Comparison of ENCODE assay signal across 30 cellular contexts in genomic region chr6:109626311-109626710, GRCh38.
"Had no signal": no experiment of that assay in that cellular context is flagged by ENCODE, and none has a peak within 500 bp of the region (broad histone marks: within the 10 kb centered on the region; RNA-seq: fewer than 3 reads in every experiment).

No MANE protein-coding gene starts in this region.

- H3K4me1 ChIP-seq: esophagus squamous epithelium had no signal

- ATAC-seq: activated naive CD4-positive, alpha-beta T cell treated with anti-CD3 and anti-CD28 coated beads, Interleukin-2, amount 50 U/mL, for 72 hours; activated T-cell treated with anti-CD3 and anti-CD28 coated beads, Interleukin-2, amount 50 U/mL, for 72 hours; effector memory CD8-positive, alpha-beta T cell had no signal

- H3K27ac ChIP-seq: epithelial cell of prostate, esophagus squamous epithelium had no signal

- H3K27me3 ChIP-seq: esophagus squamous epithelium had no signal

- H3K4me3 Mint-ChIP-seq: activated CD4-positive, alpha-beta memory T cell treated with anti-CD3 and anti-CD28 coated beads, Interleukin-2, amount 10 ng/mL, durations not matched to agents 7 days and 5 days; activated CD4-positive, alpha-beta T cell treated with anti-CD3 and anti-CD28 coated beads, Interleukin-2, amount 10 ng/mL, durations not matched to agents 7 days and 5 days; activated naive CD4-positive, alpha-beta T cell treated with anti-CD3 and anti-CD28 coated beads, Interleukin-2, amount 10 ng/mL, durations not matched to agents 7 days and 5 days; activated naive CD8-positive, alpha-beta T cell treated with anti-CD3 and anti-CD28 coated beads, Interleukin-2, amount 10 ng/mL, durations not matched to agents 7 days and 5 days; activated T-cell treated with anti-CD3 and anti-CD28 coated beads, Interleukin-2, amount 50 U/mL, for 24 hours; activated T-cell treated with anti-CD3 and anti-CD28 coated beads, Interleukin-2, amount 50 U/mL, for 72 hours; brain; effector memory CD8-positive, alpha-beta T cell had no signal

- H3K4me3 ChIP-seq: esophagus squamous epithelium had no signal

- H3K4me1 Mint-ChIP-seq: activated CD4-positive, alpha-beta memory T cell treated with anti-CD3 and anti-CD28 coated beads, Interleukin-2, amount 10 ng/mL, durations not matched to agents 7 days and 5 days; brain had no signal

- H3K36me3 ChIP-seq: esophagus squamous epithelium had no signal

- H3K27ac Mint-ChIP-seq: activated CD4-positive, alpha-beta memory T cell treated with anti-CD3 and anti-CD28 coated beads, Interleukin-2, amount 10 ng/mL, durations not matched to agents 7 days and 5 days; activated CD4-positive, alpha-beta T cell treated with anti-CD3 and anti-CD28 coated beads, Interleukin-2, amount 10 ng/mL, durations not matched to agents 7 days and 5 days; activated naive CD4-positive, alpha-beta T cell treated with anti-CD3 and anti-CD28 coated beads, Interleukin-2, amount 10 ng/mL, durations not matched to agents 7 days and 5 days; activated naive CD4-positive, alpha-beta T cell treated with anti-CD3 and anti-CD28 coated beads, Interleukin-2, amount 50 U/mL, for 72 hours; activated naive CD8-positive, alpha-beta T cell treated with anti-CD3 and anti-CD28 coated beads, Interleukin-2, amount 10 ng/mL, durations not matched to agents 7 days and 5 days; activated T-cell treated with anti-CD3 and anti-CD28 coated beads, Interleukin-2, amount 50 U/mL, for 24 hours; activated T-cell treated with anti-CD3 and anti-CD28 coated beads, Interleukin-2, amount 50 U/mL, for 72 hours; brain had no signal

- H3K36me3 Mint-ChIP-seq: activated naive CD4-positive, alpha-beta T cell treated with anti-CD3 and anti-CD28 coated beads, Interleukin-2, amount 10 ng/mL, durations not matched to agents 7 days and 5 days had no signal

- H3K9me3 ChIP-seq: esophagus squamous epithelium had no signal

- DNase-seq: activated CD4-positive, alpha-beta memory T cell treated with anti-CD3 and anti-CD28 coated beads, Interleukin-2, amount 10 ng/mL, durations not matched to agents 7 days and 5 days; activated CD4-positive, alpha-beta T cell treated with anti-CD3 and anti-CD28 coated beads for 1 hour; activated CD4-positive, alpha-beta T cell treated with anti-CD3 and anti-CD28 coated beads for 4 hours; activated CD4-positive, alpha-beta T cell treated with anti-CD3 and anti-CD28 coated beads, Interleukin-2, amount 10 ng/mL, durations not matched to agents 7 days and 5 days; activated CD4-positive, alpha-beta T cell treated with anti-CD3 and anti-CD28 coated beads, Interleukin-2, amount 50 U/mL, for 4 hours; activated CD4-positive, CD25-positive, alpha-beta regulatory T cell; activated CD8-positive, alpha-beta memory T cell treated with anti-CD3 and anti-CD28 coated beads, Interleukin-2, amount 50 U/mL, for 48 hours; activated gamma-delta T cell; activated naive CD4-positive, alpha-beta T cell; activated naive CD4-positive, alpha-beta T cell treated with anti-CD3 and anti-CD28 coated beads, Interleukin-2, amount 10 ng/mL, durations not matched to agents 7 days and 5 days; activated naive CD8-positive, alpha-beta T cell treated with anti-CD3 and anti-CD28 coated beads, Interleukin-2, amount 10 ng/mL, durations not matched to agents 7 days and 5 days; activated T-cell treated with anti-CD3 and anti-CD28 coated beads for 4 hours; activated T-cell treated with anti-CD3 and anti-CD28 coated beads, Interleukin-2, amount 50 U/mL, for 24 hours; activated T-cell treated with anti-CD3 and anti-CD28 coated beads, Interleukin-2, amount 50 U/mL, for 72 hours; amygdala; aorta; caudate nucleus; cortex of kidney; dermis blood vessel endothelial cell; effector CD4-positive, alpha-beta T cell; effector memory CD8-positive, alpha-beta T cell; esophagus squamous epithelium; foreskin fibroblast; head of caudate nucleus; hippocampal formation; T-helper 2 cell had no signal

- H3K9me3 Mint-ChIP-seq: activated CD4-positive, alpha-beta memory T cell treated with anti-CD3 and anti-CD28 coated beads, Interleukin-2, amount 10 ng/mL, durations not matched to agents 7 days and 5 days had no signal

- FAIRE-seq: colon had no signal

- H3K27me3 Mint-ChIP-seq: activated CD4-positive, alpha-beta T cell treated with anti-CD3 and anti-CD28 coated beads, Interleukin-2, amount 10 ng/mL, durations not matched to agents 7 days and 5 days; activated naive CD8-positive, alpha-beta T cell treated with anti-CD3 and anti-CD28 coated beads, Interleukin-2, amount 10 ng/mL, durations not matched to agents 7 days and 5 days; activated T-cell treated with anti-CD3 and anti-CD28 coated beads, Interleukin-2, amount 50 U/mL, for 24 hours; brain; effector memory CD8-positive, alpha-beta T cell had no signal
